ENCODE assay signal across 8 cellular contexts in genomic region chr10:103451871-103452713, GRCh38. TPM values are rescaled to one million over a fixed set of nuclear protein-coding genes. Genes with fewer than 3 reads are reported as not detected.
DNase-seq lines count a peak whose midpoint lies in the region; ATAC-seq and TF ChIP-seq lines count a peak whose summit lies in the region.

CALHM2 (minus strand) TSS chr10:103452370; CDS start chr10:103449941, 2,429 bp downstream.

- ATAC-seq in HG02981 (IDR thresholded peaks at IDR 0.05; ENCODE audit: unreplicated experiment): peak; percentile 63

- peak; percentile 56 for DNase-seq in NCI-H1694 treated with DMSO at 0.1 percent for 48 hours (lab: John Stamatoyannopoulos, UW)
- no peak for DNase-seq in NCI-H1694 (lab: John Stamatoyannopoulos, UW)
- peak; percentile 74 for DNase-seq in OCI-M1 (lab: John Stamatoyannopoulos, UW)
- peak; percentile 46 for DNase-seq in activated T-helper 2 cell treated with anti-CD3 and anti-CD28 coated beads, Interferon-gamma antibody, Interleukin-2, Interleukin-4, amounts not matched to agents 10 μg/mL and 5 μg/mL and 100 μg/mL, durations not matched to agents 14 hours and 24 hours and 36 hours (ENCODE audit: low spot score)
- DNase-seq in fibroblast of peridontal ligament (ENCODE audit: extremely low read depth): peak; percentile 40
- peak; percentile 62 for DNase-seq in neural progenitor cell (ENCODE audit: low spot score)

- no peaks in the 10 kb centered on the region for H3K9me3 Mint-ChIP-seq in activated T-helper 2 cell treated with anti-CD3 and anti-CD28 coated beads, Interferon-gamma antibody, Interleukin-2, Interleukin-4, amounts not matched to agents 10 μg/mL and 5 μg/mL and 100 μg/mL, durations not matched to agents 14 hours and 24 hours and 36 hours
- H3K9me3 Mint-ChIP-seq in neural progenitor cell: no peaks in the 10 kb centered on the region

- H2AFZ ChIP-seq in neural progenitor cell (replicated peaks): peak within 1 kb of the TSS; percentile 61

- H3K27ac ChIP-seq in neural progenitor cell: no peak within 1 kb of the TSS

- H3K79me2 ChIP-seq in neural progenitor cell (ENCODE audit: low read depth): no peaks in the 10 kb centered on the region

- no peaks in the 10 kb centered on the region for H4K20me1 ChIP-seq in neural progenitor cell (ENCODE audit: low read depth)

- no peak within 1 kb of the TSS for H3K9ac ChIP-seq in neural progenitor cell

- H3K36me3 ChIP-seq in neural progenitor cell: no peaks in the 10 kb centered on the region

- H3K36me3 Mint-ChIP-seq in activated T-helper 2 cell treated with anti-CD3 and anti-CD28 coated beads, Interferon-gamma antibody, Interleukin-2, Interleukin-4, amounts not matched to agents 10 μg/mL and 5 μg/mL and 100 μg/mL, durations not matched to agents 14 hours and 24 hours and 36 hours (ENCODE audit: low read depth): peaks cover 38% of the 10 kb centered on the region
- H3K36me3 Mint-ChIP-seq in neural progenitor cell: peaks cover 7% of the 10 kb centered on the region

- H3K9me3 ChIP-seq in neural progenitor cell (ENCODE audit: low read depth): no peaks in the 10 kb centered on the region

- no peak for TF ChIP-seq CTCF in neural progenitor cell (IDR thresholded peaks at IDR 0.05)
- no peak for TF ChIP-seq CTCF in subcutaneous adipose tissue (IDR thresholded peaks at IDR 0.05; ENCODE audit: low read depth)

- no peaks in the 10 kb centered on the region for H3K27me3 ChIP-seq in neural progenitor cell

- H3K4me3 Mint-ChIP-seq in activated T-helper 2 cell treated with anti-CD3 and anti-CD28 coated beads, Interferon-gamma antibody, Interleukin-2, Interleukin-4, amounts not matched to agents 10 μg/mL and 5 μg/mL and 100 μg/mL, durations not matched to agents 14 hours and 24 hours and 36 hours (ENCODE audit: low read depth): peak within 1 kb of the TSS; percentile 91
- no peak within 1 kb of the TSS for H3K4me3 Mint-ChIP-seq in neural progenitor cell

- no peaks in the 10 kb centered on the region for H3K27me3 Mint-ChIP-seq in activated T-helper 2 cell treated with anti-CD3 and anti-CD28 coated beads, Interferon-gamma antibody, Interleukin-2, Interleukin-4, amounts not matched to agents 10 μg/mL and 5 μg/mL and 100 μg/mL, durations not matched to agents 14 hours and 24 hours and 36 hours (ENCODE audit: low read depth)
- H3K27me3 Mint-ChIP-seq in neural progenitor cell (ENCODE audit: insufficient read depth, low read depth): peaks cover 9% of the 10 kb centered on the region

- H3K27ac Mint-ChIP-seq in activated T-helper 2 cell treated with anti-CD3 and anti-CD28 coated beads, Interferon-gamma antibody, Interleukin-2, Interleukin-4, amounts not matched to agents 10 μg/mL and 5 μg/mL and 100 μg/mL, durations not matched to agents 14 hours and 24 hours and 36 hours: peak within 1 kb of the TSS; percentile 79
- H3K27ac Mint-ChIP-seq in neural progenitor cell: no peak within 1 kb of the TSS

- no peaks in the 10 kb centered on the region for H3F3A ChIP-seq in neural progenitor cell (ENCODE audit: low read depth)

- intact Hi-C loops in activated T-helper 2 cell treated with anti-CD3 and anti-CD28 coated beads, Interferon-gamma antibody, Interleukin-2, Interleukin-4, amounts not matched to agents 10 μg/mL and 5 μg/mL and 100 μg/mL, durations not matched to agents 14 hours and 24 hours and 36 hours (cut with micrococcal nuclease): loop anchor here (1.0 to 2.0 kb wide), 2 partner anchors 19 to 31 kb away; no protein-coding TSS in a partner anchor

- peaks cover 3% of the 10 kb centered on the region for H3K4me1 ChIP-seq in neural progenitor cell

- peaks cover 47% of the 10 kb centered on the region for H3K4me1 Mint-ChIP-seq in activated T-helper 2 cell treated with anti-CD3 and anti-CD28 coated beads, Interferon-gamma antibody, Interleukin-2, Interleukin-4, amounts not matched to agents 10 μg/mL and 5 μg/mL and 100 μg/mL, durations not matched to agents 14 hours and 24 hours and 36 hours (ENCODE audit: low read depth)
- no peaks in the 10 kb centered on the region for H3K4me1 Mint-ChIP-seq in neural progenitor cell

- H3K4me3 ChIP-seq in neural progenitor cell: peak within 1 kb of the TSS; percentile 41

- H3K4me2 ChIP-seq in neural progenitor cell: peak within 1 kb of the TSS; percentile 73

RNA-seq across cellular contexts. Expression of gene CALHM2, which starts in this region (rescaled TPM):
- 20.3 and 21.1 TPM in 2 replicates for total RNA-seq in activated T-helper 2 cell treated with anti-CD3 and anti-CD28 coated beads, Interferon-gamma antibody, Interleukin-2, Interleukin-4, amounts not matched to agents 10 μg/mL and 5 μg/mL and 100 μg/mL, durations not matched to agents 14 hours and 24 hours and 36 hours
- total RNA-seq in neural progenitor cell (ENCODE audit: low replicate concordance): 2.1 TPM in 1 of 2 replicates, not detected in the other
- total RNA-seq in subcutaneous adipose tissue: 100 to 1,000 TPM in 2 of 4 donors, 10 to 100 TPM in 2; 44.0 to 111 (median 77.1) TPM
